In the genomic region with DNA sequence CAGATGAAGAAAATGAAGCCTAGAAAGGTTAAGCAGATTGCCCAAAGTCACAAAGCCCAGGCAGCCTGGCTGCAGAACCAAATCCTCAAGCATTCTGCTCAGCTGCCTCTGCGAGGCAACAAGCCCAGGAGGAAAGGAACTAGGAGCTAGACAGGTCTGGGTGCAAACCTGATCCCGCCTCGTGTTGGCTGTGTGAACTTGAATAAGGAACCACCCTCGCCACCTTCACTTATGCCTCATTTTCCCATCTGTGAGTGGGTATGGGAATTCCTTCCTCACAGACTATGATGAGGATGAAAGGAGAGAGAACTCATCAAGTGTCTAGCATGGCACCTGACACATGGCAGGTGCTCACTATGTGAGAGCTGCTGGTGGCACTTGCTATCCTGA, we compare ENCODE assay signal across 26 cellular contexts. TPM values are rescaled to one million over a fixed set of nuclear protein-coding genes. Genes with fewer than 3 reads are reported as not detected.
DNase-seq lines count a peak whose midpoint lies in the region; ATAC-seq and TF ChIP-seq lines count a peak whose summit lies in the region.
"Had no signal": no experiment of that assay in that cellular context is flagged by ENCODE, and none has a peak within 500 bp of the region (broad histone marks: within the 10 kb centered on the region; RNA-seq: fewer than 3 reads in every experiment).

No MANE protein-coding gene starts in this region.

- H3K9me1 ChIP-seq in IMR-90 (ENCODE audit: insufficient read depth, low read length): peaks cover 8% of the 10 kb centered on the region; the same call in 1 of the 2 replicates

- H3K27me3 Mint-ChIP-seq in T-helper 2 cell treated with Interferon-gamma antibody and Interleukin-4, amounts not matched to agents 5 μg/mL and 100 μg/mL, for 36 hours (ENCODE audit: low read depth): no peaks in the 10 kb centered on the region
- H3K27me3 Mint-ChIP-seq in activated naive CD8-positive, alpha-beta T cell: no peaks in the 10 kb centered on the region

- peaks cover 15% of the 10 kb centered on the region for H3K4me1 Mint-ChIP-seq in T-helper 2 cell treated with Interferon-gamma antibody and Interleukin-4, amounts not matched to agents 5 μg/mL and 100 μg/mL, for 36 hours (ENCODE audit: low read depth)
- peaks cover 31% of the 10 kb centered on the region for H3K4me1 Mint-ChIP-seq in activated naive CD8-positive, alpha-beta T cell (ENCODE audit: low read depth)

- H2AK9ac ChIP-seq in IMR-90 (replicated peaks; ENCODE audit: low read depth, low read length, poor library complexity): peak overlapping the region; percentile 39

- H4K8ac ChIP-seq in IMR-90 (ENCODE audit: low read depth in 2 of 2, low read length in 2 of 2) (no peak overlapping the region), mesenchymal stem cell (ENCODE audit: low read length) (no peak overlapping the region)

- TF ChIP-seq POLR2A in IMR-90 (IDR thresholded peaks at IDR 0.05; ENCODE audit: low read depth, low read length): no peak

- H3K4me3 ChIP-seq in IMR-90 (ENCODE audit: insufficient read depth, low read depth, low read length): no peak overlapping the region
- no peak overlapping the region for H3K4me3 ChIP-seq in mesenchymal stem cell (ENCODE audit: insufficient read depth in 1 of 2, low read depth in 1 of 2, low read length in 2 of 2)
- H3K4me3 ChIP-seq: hepatocyte, prostate gland, SJSA1, thyroid gland had no signal

- H4K91ac ChIP-seq in IMR-90 (ENCODE audit: insufficient read depth, low read depth, low read length): no peak overlapping the region
- H4K91ac ChIP-seq in mesenchymal stem cell (ENCODE audit: low read length): no peak overlapping the region

- no peak overlapping the region for H3K14ac ChIP-seq in IMR-90 (replicated peaks; ENCODE audit: low read depth, low read length)
- no peak overlapping the region for H3K14ac ChIP-seq in mesenchymal stem cell (ENCODE audit: low read length in 2 of 2)

- no peak overlapping the region for H2AK5ac ChIP-seq in IMR-90 (ENCODE audit: low read depth, low read length)
- peak overlapping the region; percentile 98 for H2AK5ac ChIP-seq in mesenchymal stem cell (ENCODE audit: low read length, severe bottlenecking)

- H2BK12ac ChIP-seq in mesenchymal stem cell (ENCODE audit: low read length in 2 of 2): no peak overlapping the region

- TF ChIP-seq CTCF in IMR-90 (conservative IDR thresholded peaks at IDR 0.05; ENCODE audit: low read depth, low read length): no peak

- no peak overlapping the region for H3K18ac ChIP-seq in IMR-90 (ENCODE audit: low read depth, low read length)
- H3K18ac ChIP-seq in mesenchymal stem cell (ENCODE audit: low read depth in 1 of 2, low read length in 2 of 2): no peak overlapping the region

- no peaks in the 10 kb centered on the region for H3K9me3 Mint-ChIP-seq in T-helper 2 cell treated with Interferon-gamma antibody and Interleukin-4, amounts not matched to agents 5 μg/mL and 100 μg/mL, for 36 hours
- no peaks in the 10 kb centered on the region for H3K9me3 Mint-ChIP-seq in activated naive CD8-positive, alpha-beta T cell (ENCODE audit: low read depth)
- H3K9me3 Mint-ChIP-seq: nephron progenitor cell had no signal

- H3K27ac ChIP-seq in IMR-90 (ENCODE audit: insufficient read depth, low read length): no peak overlapping the region
- H3K27ac ChIP-seq in mesenchymal stem cell (ENCODE audit: low read length, poor library complexity, severe bottlenecking): peak overlapping the region; percentile 94
- H3K27ac ChIP-seq: hepatocyte, prostate gland, SJSA1, thyroid gland had no signal

- no peak overlapping the region for H4K5ac ChIP-seq in IMR-90 (ENCODE audit: low read depth, low read length)

- WGBS in IMR-90 (ENCODE audit: extremely low coverage in 2 of 2, insufficient read length in 1 of 2), 2 experiments: 100% methylated on average over 1 of the region's 4 CpGs; no CpG with 5 or more reads in 1 of the 2 experiments
- WGBS in mesenchymal stem cell: 100% methylated on average over 1 of the region's 4 CpGs

- H2BK120ac ChIP-seq in IMR-90 (ENCODE audit: low read depth, low read length): no peak overlapping the region
- H2BK120ac ChIP-seq in mesenchymal stem cell (ENCODE audit: low read depth, low read length): no peak overlapping the region

- H2BK20ac ChIP-seq in IMR-90 (ENCODE audit: low read depth, low read length): no peak overlapping the region

- H3K56ac ChIP-seq in IMR-90 (ENCODE audit: extremely low read depth, insufficient read depth, low read length): no peak overlapping the region

- H3K4me3 Mint-ChIP-seq in T-helper 2 cell treated with Interferon-gamma antibody and Interleukin-4, amounts not matched to agents 5 μg/mL and 100 μg/mL, for 36 hours: no peak overlapping the region
- no peak overlapping the region for H3K4me3 Mint-ChIP-seq in activated naive CD8-positive, alpha-beta T cell
- H3K4me3 Mint-ChIP-seq: nephron progenitor cell had no signal

- intact Hi-C loops in IMR-90 (cut with micrococcal nuclease): no loop called here

- no peaks in the 10 kb centered on the region for H3K27me3 ChIP-seq in IMR-90 (ENCODE audit: control insufficient read depth, insufficient read depth, low read length)
- H3K27me3 ChIP-seq in mesenchymal stem cell (ENCODE audit: control insufficient read depth in 1 of 2, insufficient read depth in 1 of 2, low read length in 2 of 2): no peaks in the 10 kb centered on the region
- H3K27me3 ChIP-seq: hepatocyte, SJSA1, thyroid gland had no signal

- peak overlapping the region; percentile 45 for H3K27ac Mint-ChIP-seq in T-helper 2 cell treated with Interferon-gamma antibody and Interleukin-4, amounts not matched to agents 5 μg/mL and 100 μg/mL, for 36 hours
- H3K27ac Mint-ChIP-seq in activated naive CD8-positive, alpha-beta T cell: peak overlapping the region; percentile 78

- H3K79me1 ChIP-seq in IMR-90 (ENCODE audit: low read depth in 1 of 2, low read length in 2 of 2): peaks cover 5 to 60% of the 10 kb centered on the region in 2 experiments
- H3K79me1 ChIP-seq in mesenchymal stem cell (replicated peaks; ENCODE audit: low read length, poor library complexity, severe bottlenecking): peaks cover 38% of the 10 kb centered on the region

- H2AFZ ChIP-seq in IMR-90 (replicated peaks; ENCODE audit: low read length, poor library complexity) (no peak overlapping the region), mesenchymal stem cell (ENCODE audit: low read depth, low read length) (no peak overlapping the region)
- H2AFZ ChIP-seq: hepatocyte had no signal

- H3K23ac ChIP-seq in IMR-90 (ENCODE audit: low read depth, low read length) (no peak overlapping the region), mesenchymal stem cell (ENCODE audit: low read length in 2 of 2) (no peak overlapping the region)

- H2BK15ac ChIP-seq in IMR-90 (ENCODE audit: low read depth, low read length): no peak overlapping the region
- no peak overlapping the region for H2BK15ac ChIP-seq in mesenchymal stem cell (ENCODE audit: low read depth, poor library complexity, severe bottlenecking)

- dilution Hi-C loops in IMR-90 (cut with HindIII; ENCODE audit: low sequenced_read_pairs, unreplicated experiment): no loop called here

- H3K36me3 ChIP-seq in IMR-90 (ENCODE audit: control insufficient read depth, insufficient read depth, low read length) (peaks cover 44% of the 10 kb centered on the region), mesenchymal stem cell (ENCODE audit: control insufficient read depth in 1 of 2, insufficient read depth in 2 of 2, low read depth in 1 of 2, low read length in 2 of 2) (peaks cover 52 to 80% of the 10 kb centered on the region in 2 experiments)

- no peak overlapping the region for H3K9ac ChIP-seq in IMR-90 (ENCODE audit: low read depth, low read length)
- H3K9ac ChIP-seq in mesenchymal stem cell (ENCODE audit: low read length): no peak overlapping the region

- H3K4me2 ChIP-seq in IMR-90 (ENCODE audit: low read depth, low read length): no peak overlapping the region
- H3K4me2 ChIP-seq in mesenchymal stem cell (ENCODE audit: low read length, poor library complexity, severe bottlenecking): peak overlapping the region; percentile 55
- H3K4me2 ChIP-seq: hepatocyte had no signal

- no peak for ATAC-seq in IMR-90 (ENCODE audit: low read depth)
- no peak for ATAC-seq in GM19463 (IDR thresholded peaks at IDR 0.05; ENCODE audit: unreplicated experiment)
- no peak for ATAC-seq in HG03280 (IDR thresholded peaks at IDR 0.05; ENCODE audit: unreplicated experiment)
- ATAC-seq: PC-3 had no signal

- BruUV-seq in IMR-90 (replicated peaks; lab: Mats Ljungman, UMichigan): no TSS peak

- CTCF ChIA-PET in IMR-90 (lab: Yijun Ruan, JAX): no interaction called here

- no peaks in the 10 kb centered on the region for H3K9me3 ChIP-seq in IMR-90 (ENCODE audit: control insufficient read depth, insufficient read depth, low read length)
- no peaks in the 10 kb centered on the region for H3K9me3 ChIP-seq in mesenchymal stem cell (ENCODE audit: control insufficient read depth, low read length)
- H3K9me3 ChIP-seq: prostate gland, SJSA1, thyroid gland had no signal

- H4K20me1 ChIP-seq in IMR-90 (ENCODE audit: insufficient read depth, low read length): peaks cover 20% of the 10 kb centered on the region; the same call in 1 of the 2 replicates

- no peak for TF ChIP-seq RAD21 in IMR-90 (IDR thresholded peaks at IDR 0.05; ENCODE audit: low read length)

- no peak for DNase-seq in T-helper 2 cell treated with Interferon-gamma antibody and Interleukin-4, amounts not matched to agents 5 μg/mL and 100 μg/mL, for 36 hours (ENCODE audit: low spot score)
- DNase-seq in T-helper 2 cell: no peak
- DNase-seq in IMR-90: no peak
- no peak for DNase-seq in mesenchymal stem cell
- DNase-seq in AML-193 (lab: John Stamatoyannopoulos, UW): no peak
- DNase-seq: 8988T, amygdala, C1 segment of cervical spinal cord, DMS153, mesendoderm, NCI-H1105 treated with DMSO at 0.1 percent for 48 hours, NCI-H2171, nephron progenitor cell, PC-3, T1000, thyroid gland had no signal

- peaks cover 74% of the 10 kb centered on the region for H3K36me3 Mint-ChIP-seq in T-helper 2 cell treated with Interferon-gamma antibody and Interleukin-4, amounts not matched to agents 5 μg/mL and 100 μg/mL, for 36 hours (ENCODE audit: low read depth)
- H3K36me3 Mint-ChIP-seq in activated naive CD8-positive, alpha-beta T cell: peaks cover 14% of the 10 kb centered on the region

- H3K4me1 ChIP-seq in IMR-90 (ENCODE audit: control insufficient read depth, insufficient read depth, low read length) (peaks cover 7% of the 10 kb centered on the region), mesenchymal stem cell (ENCODE audit: control insufficient read depth, insufficient read depth, low read depth, low read length) (peaks cover 29% of the 10 kb centered on the region)
- H3K4me1 ChIP-seq: prostate gland had no signal

- H2BK5ac ChIP-seq in IMR-90 (ENCODE audit: low read depth, low read length, poor library complexity, severe bottlenecking) (no peak overlapping the region), mesenchymal stem cell (ENCODE audit: low read depth, low read length, poor library complexity, severe bottlenecking) (peak overlapping the region; percentile 77)

- H3K4ac ChIP-seq in IMR-90 (ENCODE audit: low read depth, low read length): no peak overlapping the region
- H3K4ac ChIP-seq in mesenchymal stem cell (ENCODE audit: low read depth in 1 of 2, low read length in 2 of 2): no peak overlapping the region

- in situ Hi-C loops in IMR-90 (cut with MboI; ENCODE audit: low sequenced_read_pairs): loop anchor here (5.0 kb wide), 1 partner anchor 34 kb away; a partner anchor contains a TSS

- POLR2A ChIA-PET in IMR-90 (lab: Charles Lee; ENCODE audit: unreplicated experiment): no interaction called here

RNA-seq across cellular contexts. Expression of a gene that starts 6.6 kb away (rescaled TPM):
- total RNA-seq in IMR-90 (2012; rRNA removed): 4.8 and 5.8 TPM in 2 replicates
- polyA plus RNA-seq in IMR-90 (2012; rRNA removed): 21.4 and 24.3 TPM in 2 replicates
- 8.3 and 9.1 TPM in 2 replicates for polyA plus RNA-seq in IMR-90 (2012; cell fraction: cytosol; rRNA removed)
- polyA plus RNA-seq in IMR-90 (2012; cell fraction: nucleus; rRNA removed; ENCODE audit: low replicate concordance): 60.7 and 76.3 TPM in 2 replicates
- polyA plus RNA-seq in mesenchymal stem cell (2013, experiment 1 of 2): 20.5 TPM
- 19.8 TPM for polyA plus RNA-seq in mesenchymal stem cell (2013, experiment 2 of 2)

RNA-seq across cellular contexts. Expression of a gene that starts 32.3 kb away (rescaled TPM):
- total RNA-seq in IMR-90 (2012; rRNA removed): not detected in 2 replicates
- polyA plus RNA-seq in IMR-90 (2012; rRNA removed): not detected in 2 replicates
- not detected in 2 replicates for polyA plus RNA-seq in IMR-90 (2012; cell fraction: cytosol; rRNA removed)
- polyA plus RNA-seq in IMR-90 (2012; cell fraction: nucleus; rRNA removed; ENCODE audit: low replicate concordance): not detected in 2 replicates
- polyA plus RNA-seq in mesenchymal stem cell (2013, experiment 1 of 2): not detected
- polyA plus RNA-seq in mesenchymal stem cell (2013, experiment 2 of 2): not detected
- total RNA-seq: endothelial cell of umbilical vein, hepatocyte, HT1080, LHCN-M2, PC-3, SJSA1 had no signal
- polyA plus RNA-seq: endothelial cell of umbilical vein, hepatocyte, keratinocyte had no signal

RNA-seq across cellular contexts. Expression of a gene that starts 32.6 kb away (rescaled TPM):
- total RNA-seq in IMR-90 (2012; rRNA removed): 0.54 and 0.83 TPM in 2 replicates
- 0.99 and 1.2 TPM in 2 replicates for polyA plus RNA-seq in IMR-90 (2012; rRNA removed)
- 0.80 and 0.93 TPM in 2 replicates for polyA plus RNA-seq in IMR-90 (2012; cell fraction: cytosol; rRNA removed)
- polyA plus RNA-seq in IMR-90 (2012; cell fraction: nucleus; rRNA removed; ENCODE audit: low replicate concordance): 1.3 and 4.5 TPM in 2 replicates
- 0.04 TPM for polyA plus RNA-seq in mesenchymal stem cell (2013, experiment 1 of 2)
- polyA plus RNA-seq in mesenchymal stem cell (2013, experiment 2 of 2): 0.08 TPM
- total RNA-seq: endothelial cell of umbilical vein had no signal

RNA-seq across cellular contexts. Expression of a gene that starts 54.0 kb away (rescaled TPM):
- under 0.01 and 0.36 TPM in 2 replicates for total RNA-seq in IMR-90 (2012; rRNA removed)
- polyA plus RNA-seq in IMR-90 (2012; rRNA removed): 0.27 and 0.31 TPM in 2 replicates
- 0.15 and 0.93 TPM in 2 replicates for polyA plus RNA-seq in IMR-90 (2012; cell fraction: cytosol; rRNA removed)
- polyA plus RNA-seq in IMR-90 (2012; cell fraction: nucleus; rRNA removed; ENCODE audit: low replicate concordance): 0.36 and 0.54 TPM in 2 replicates
- 0.12 TPM for polyA plus RNA-seq in mesenchymal stem cell (2013, experiment 1 of 2)
- polyA plus RNA-seq in mesenchymal stem cell (2013, experiment 2 of 2): 0.07 TPM
- total RNA-seq: endothelial cell of umbilical vein, LHCN-M2 had no signal
